Comparison of ENCODE assay signal across 1 cellular context in the genomic region with DNA sequence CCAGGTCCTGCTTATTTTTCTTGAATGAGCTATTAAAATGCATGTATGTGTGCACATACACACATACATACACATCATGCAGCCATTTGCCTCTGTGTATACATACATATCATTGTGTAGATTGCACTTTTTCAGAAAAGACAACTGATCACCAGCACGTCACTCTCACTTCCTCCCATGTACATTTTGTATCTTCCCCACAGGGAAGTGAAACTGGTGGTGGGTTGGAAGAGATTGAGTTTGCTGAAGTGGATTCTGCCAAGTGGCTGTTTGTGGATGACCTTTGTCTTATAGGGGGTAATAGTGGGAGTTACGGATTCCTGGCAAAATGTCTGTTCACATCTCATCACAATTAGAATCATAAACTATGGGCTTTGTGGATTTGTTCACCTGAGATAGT.
TF ChIP-seq lines count a peak whose summit lies in the region.

No MANE protein-coding gene starts in this region.

TF ChIP-seq in GM12878, 131 proteins besides CTCF, POLR2A, EP300 and RAD21 (continued from another document):
- TF ChIP-seq, protein P1, sequence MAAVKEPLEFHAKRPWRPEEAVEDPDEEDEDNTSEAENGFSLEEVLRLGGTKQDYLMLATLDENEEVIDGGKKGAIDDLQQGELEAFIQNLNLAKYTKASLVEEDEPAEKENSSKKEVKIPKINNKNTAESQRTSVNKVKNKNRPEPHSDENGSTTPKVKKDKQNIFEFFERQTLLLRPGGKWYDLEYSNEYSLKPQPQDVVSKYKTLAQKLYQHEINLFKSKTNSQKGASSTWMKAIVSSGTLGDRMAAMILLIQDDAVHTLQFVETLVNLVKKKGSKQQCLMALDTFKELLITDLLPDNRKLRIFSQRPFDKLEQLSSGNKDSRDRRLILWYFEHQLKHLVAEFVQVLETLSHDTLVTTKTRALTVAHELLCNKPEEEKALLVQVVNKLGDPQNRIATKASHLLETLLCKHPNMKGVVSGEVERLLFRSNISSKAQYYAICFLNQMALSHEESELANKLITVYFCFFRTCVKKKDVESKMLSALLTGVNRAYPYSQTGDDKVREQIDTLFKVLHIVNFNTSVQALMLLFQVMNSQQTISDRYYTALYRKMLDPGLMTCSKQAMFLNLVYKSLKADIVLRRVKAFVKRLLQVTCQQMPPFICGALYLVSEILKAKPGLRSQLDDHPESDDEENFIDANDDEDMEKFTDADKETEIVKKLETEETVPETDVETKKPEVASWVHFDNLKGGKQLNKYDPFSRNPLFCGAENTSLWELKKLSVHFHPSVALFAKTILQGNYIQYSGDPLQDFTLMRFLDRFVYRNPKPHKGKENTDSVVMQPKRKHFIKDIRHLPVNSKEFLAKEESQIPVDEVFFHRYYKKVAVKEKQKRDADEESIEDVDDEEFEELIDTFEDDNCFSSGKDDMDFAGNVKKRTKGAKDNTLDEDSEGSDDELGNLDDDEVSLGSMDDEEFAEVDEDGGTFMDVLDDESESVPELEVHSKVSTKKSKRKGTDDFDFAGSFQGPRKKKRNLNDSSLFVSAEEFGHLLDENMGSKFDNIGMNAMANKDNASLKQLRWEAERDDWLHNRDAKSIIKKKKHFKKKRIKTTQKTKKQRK (IDR thresholded peaks at IDR 0.05; ENCODE audit: low read depth, low read length): no peak
- TF ChIP-seq NR2C2 (IDR thresholded peaks at IDR 0.05; ENCODE audit: borderline replicate concordance, control insufficient read depth, insufficient read length, low read depth): no peak
- TF ChIP-seq ZNF24 (IDR thresholded peaks at IDR 0.05): no peak
